Comparison of ENCODE assay signal across 22 cellular contexts in genomic region chr12:129773170-129773493, GRCh38.
"Had no signal": no experiment of that assay in that cellular context is flagged by ENCODE, and none has a peak within 500 bp of the region (broad histone marks: within the 10 kb centered on the region; RNA-seq: fewer than 3 reads in every experiment).

No MANE protein-coding gene starts in this region.

- ATAC-seq: activated CD4-positive, CD25-positive, alpha-beta regulatory T cell treated with anti-CD3 and anti-CD28 coated beads, Interleukin-2, amount 50 U/mL, for 24 hours; activated naive CD8-positive, alpha-beta T cell treated with anti-CD3 and anti-CD28 coated beads, Interleukin-2, amount 50 U/mL, for 24 hours; left lung; natural killer cell treated with Interleukin-12 subunit alpha and Interleukin-12 subunit beta and Interleukin-15 and Interleukin-18, amount 100 ng/mL, for 72 hours; pancreas; sciatic nerve; T-cell had no signal

- H3K9me3 ChIP-seq: neutrophil, pancreas, testis had no signal

- FAIRE-seq: pancreas, small intestine had no signal

- DNase-seq: activated CD4-positive, alpha-beta memory T cell treated with anti-CD3 and anti-CD28 coated beads, Interleukin-2, amount 10 ng/mL, durations not matched to agents 7 days and 5 days; activated CD4-positive, alpha-beta T cell treated with anti-CD3 and anti-CD28 coated beads, Interleukin-2, amount 10 ng/mL, durations not matched to agents 24 days and 14 days; activated effector memory CD4-positive, alpha-beta T cell treated with anti-CD3 and anti-CD28 coated beads, Interleukin-2, amount 50 U/mL, for 16 hours; activated naive CD4-positive, alpha-beta T cell treated with anti-CD3 and anti-CD28 coated beads, Interleukin-2, amount 50 U/mL, for 16 hours; activated naive CD8-positive, alpha-beta T cell treated with anti-CD3 and anti-CD28 coated beads, Interleukin-2, amount 50 U/mL, for 24 hours; effector CD4-positive, alpha-beta T cell; erythroblast; foreskin fibroblast; left lung; pancreas; small intestine; stimulated activated CD4-positive, alpha-beta T cell treated with anti-CD3 and anti-CD28 coated beads, Interleukin-15, amount 100 ng/mL, for 24 hours; stimulated activated CD8-positive, alpha-beta memory T cell treated with anti-CD3 and anti-CD28 coated beads, Interleukin-4, amount 100 ng/mL, for 48 hours; stimulated activated naive CD4-positive, alpha-beta T cell; T-cell; testis had no signal

- H3K27ac ChIP-seq: left lung, neutrophil, pancreas, testis, VCaP had no signal

- H3K4me1 ChIP-seq: left lung, pancreas, testis had no signal

- H3K27me3 ChIP-seq: left lung, neutrophil, testis had no signal

- H3K4me3 ChIP-seq: left lung, lung, pancreas, testis had no signal

- H3K36me3 ChIP-seq: left lung, neutrophil, pancreas had no signal
